In genomic region chr7:1920266-1920681, GRCh38 we compare ENCODE assay signal across 8 cellular contexts.
DNase-seq lines count a peak whose midpoint lies in the region; ATAC-seq, FAIRE-seq and TF ChIP-seq lines count a peak whose summit lies in the region.

No MANE protein-coding gene starts in this region.

- peak overlapping the region; percentile 26 to 82 for H3K27ac Mint-ChIP-seq in natural killer cell

- H3K4me3 ChIP-seq in HL-60 (replicated peaks; ENCODE audit: insufficient read depth, low read length) (no peak overlapping the region), HAP-1 (no peak overlapping the region)

- FAIRE-seq in GM12892 (lab: Jason Lieb, UNC) = peak; percentile 76

- H3K27me3 Mint-ChIP-seq in activated T-cell treated with anti-CD3 and anti-CD28 coated beads, Interleukin-2, amount 50 U/mL, for 4 hours (ENCODE audit: low read depth) = no peaks in the 10 kb centered on the region
- no peaks in the 10 kb centered on the region for H3K27me3 Mint-ChIP-seq in natural killer cell (ENCODE audit: low read depth in 2 of 2)

- peak; percentile 54 for ATAC-seq in activated T-cell treated with anti-CD3 and anti-CD28 coated beads, Interleukin-2, amount 50 U/mL, for 4 hours
- peak; percentile 60 to 76 (median 71) for ATAC-seq in natural killer cell

- no peak for TF ChIP-seq CTCF in HL-60 (IDR thresholded peaks at IDR 0.05; ENCODE audit: insufficient read depth, low read length)
- TF ChIP-seq CTCF in natural killer cell (IDR thresholded peaks at IDR 0.05) = no peak

- no peaks in the 10 kb centered on the region for H3K9me3 Mint-ChIP-seq in activated T-cell treated with anti-CD3 and anti-CD28 coated beads, Interleukin-2, amount 50 U/mL, for 4 hours
- no peaks in the 10 kb centered on the region for H3K9me3 Mint-ChIP-seq in natural killer cell

- H3K36me3 ChIP-seq in HAP-1 (replicated peaks) = no peaks in the 10 kb centered on the region

- no peaks in the 10 kb centered on the region for H3K27me3 ChIP-seq in HL-60 (ENCODE audit: insufficient read depth, poor library complexity, severe bottlenecking)
- no peaks in the 10 kb centered on the region for H3K27me3 ChIP-seq in HAP-1 (ENCODE audit: low read depth)

- no peaks in the 10 kb centered on the region for H3K9me3 ChIP-seq in HAP-1

- intact Hi-C loops in natural killer cell (cut with micrococcal nuclease) = no loop called here

- TF ChIP-seq POLR2A in GM12892 (IDR thresholded peaks at IDR 0.05; ENCODE audit: low read depth, low read length) = no peak

- peak overlapping the region; percentile 76 for H3K4me3 Mint-ChIP-seq in activated T-cell treated with anti-CD3 and anti-CD28 coated beads, Interleukin-2, amount 50 U/mL, for 4 hours
- peak overlapping the region; percentile 95 for H3K4me3 Mint-ChIP-seq in natural killer cell

- H3K4me1 Mint-ChIP-seq in activated T-cell treated with anti-CD3 and anti-CD28 coated beads, Interleukin-2, amount 50 U/mL, for 4 hours (ENCODE audit: low read depth) = peaks cover 66% of the 10 kb centered on the region
- H3K4me1 Mint-ChIP-seq in natural killer cell = peaks cover 37 to 48% of the 10 kb centered on the region in 2 donors

- H3K4me1 ChIP-seq in HAP-1 = no peaks in the 10 kb centered on the region

- H3K36me3 Mint-ChIP-seq in activated T-cell treated with anti-CD3 and anti-CD28 coated beads, Interleukin-2, amount 50 U/mL, for 4 hours (ENCODE audit: insufficient read depth) = peaks cover 14% of the 10 kb centered on the region
- H3K36me3 Mint-ChIP-seq in natural killer cell = no peaks in the 10 kb centered on the region

- in situ Hi-C loops in HAP-1 (cut with MboI; ENCODE audit: low sequenced_read_pairs) = no loop called here

- H3K27ac ChIP-seq in HL-60 (replicated peaks) = peak overlapping the region; percentile 69

- DNase-seq in GM12892 (ENCODE audit: insufficient read length) (peak; percentile 68), HL-60 (ENCODE audit: low read depth in 1 of 2, low spot score in 1 of 2) (peak; percentile 37 to 83), natural killer cell (no peak), HAP-1 (ENCODE audit: low spot score in 2 of 2) (no peak), NCI-H1048 (lab: John Stamatoyannopoulos, UW) (no peak), foreskin melanocyte (no peak), retina (no peak)
- peak; percentile 21 for DNase-seq in activated T-cell treated with anti-CD3 and anti-CD28 coated beads, Interleukin-2, amount 50 U/mL, for 4 hours

Comparison
In these comparisons a context has a peak if more than half of its experiments do, and no peak if none do; other contexts are left out.
1. DNase-seq: peak in GM12892 (single experiment), HL-60 (2 of 2) and activated T-cell treated with anti-CD3 and anti-CD28 coated beads, Interleukin-2, amount 50 U/mL, for 4 hours (single experiment); none in natural killer cell (single experiment), HAP-1 (0 of 2), NCI-H1048 (single experiment), foreskin melanocyte (single experiment) and retina (single experiment).